10 cellular contexts compared by ENCODE assay signal in the genomic region with DNA sequence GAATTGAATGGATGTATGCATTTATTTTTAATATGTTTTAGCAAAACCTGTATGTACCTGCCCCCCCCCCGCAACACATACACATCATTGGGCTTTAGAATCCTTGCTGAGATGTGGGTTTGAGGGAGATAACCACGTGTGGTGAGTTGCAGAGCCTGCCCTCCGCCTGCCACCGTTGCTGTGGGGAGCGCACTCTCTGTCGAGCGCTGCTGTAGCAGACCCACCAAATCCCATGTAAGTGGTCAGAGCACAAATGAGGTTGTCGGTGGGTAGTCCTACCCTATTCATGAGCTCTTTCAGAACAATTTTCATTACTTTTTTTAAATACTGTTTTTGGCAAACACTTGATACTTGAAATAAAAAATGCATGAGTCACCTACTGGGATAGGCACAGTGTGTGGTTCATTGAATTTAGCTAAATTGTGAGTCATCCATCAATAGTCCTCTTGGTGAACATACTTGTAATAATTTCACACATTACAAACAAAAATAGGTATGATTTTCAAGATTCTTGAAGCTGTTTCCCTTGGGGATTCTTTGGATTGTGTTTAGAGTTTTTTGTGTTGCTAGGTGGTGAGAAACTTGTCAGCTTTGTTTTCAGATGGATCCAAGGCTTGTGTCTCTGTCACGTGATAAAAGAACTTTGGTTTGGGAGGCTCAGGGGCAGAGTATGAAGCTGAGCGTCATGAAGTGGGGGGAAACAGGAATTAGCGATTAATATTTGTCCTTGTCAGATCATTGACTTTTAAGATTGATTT.
A peak's percentile ranks its signal among the peaks of the same experiment; 100 is the strongest.
DNase-seq lines count a peak whose midpoint lies in the region; ATAC-seq and TF ChIP-seq lines count a peak whose summit lies in the region.
"Had no signal": no experiment of that assay in that cellular context is flagged by ENCODE, and none has a peak within 500 bp of the region (broad histone marks: within the 10 kb centered on the region; RNA-seq: fewer than 3 reads in every experiment).

No MANE protein-coding gene starts in this region.

- CTCF ChIA-PET in WTC11 (lab: Charles Lee): interaction anchor here (0.6 to 3.7 kb wide), 59 partner anchors 10 to 549 kb away, joined by 3 to 73 read pairs (median 7); a partner anchor contains a TSS

- peak overlapping the region; percentile 26; the same call in 1 of the 2 replicates for H3K4me3 Mint-ChIP-seq in WTC11
- H3K4me3 Mint-ChIP-seq: T-helper 17 cell had no signal

- TF ChIP-seq CTCF in WTC11 (IDR thresholded peaks at IDR 0.05): no peak
- TF ChIP-seq CTCF in lung (IDR thresholded peaks at IDR 0.05; ENCODE audit: control extremely low read depth, extremely low read depth): no peak
- no peak for TF ChIP-seq CTCF in BE2C (IDR thresholded peaks at IDR 0.05; ENCODE audit: low read depth, low read length)

- no peaks in the 10 kb centered on the region for H3K36me3 Mint-ChIP-seq in WTC11

- POLR2A ChIA-PET in WTC11 (lab: Charles Lee): interaction anchor here (0.6 to 1.0 kb wide), 2 partner anchors 103 to 1107 kb away, joined by 3 to 5 read pairs; no protein-coding TSS in a partner anchor

- H3K4me1 Mint-ChIP-seq in WTC11: peaks cover 5% of the 10 kb centered on the region
- H3K4me1 Mint-ChIP-seq: T-helper 17 cell had no signal

- H3K27me3 ChIP-seq in lung (ENCODE audit: control insufficient read depth, insufficient read depth) (no peaks in the 10 kb centered on the region), BE2C (no peaks in the 10 kb centered on the region)

- H3K9me3 ChIP-seq in lung (ENCODE audit: control insufficient read depth in 2 of 2, insufficient read depth in 1 of 2, low read length in 1 of 2): no peaks in the 10 kb centered on the region
- no peaks in the 10 kb centered on the region for H3K9me3 ChIP-seq in BE2C

- no peaks in the 10 kb centered on the region for H3K36me3 ChIP-seq in lung (ENCODE audit: control insufficient read depth in 2 of 2, insufficient read depth in 2 of 2, low read length in 2 of 2)
- H3K36me3 ChIP-seq in BE2C: no peaks in the 10 kb centered on the region

- 49 to 59% methylated on average over 11 of the region's 11 CpGs for WGBS in lung, 2 donors

- H3K9me3 Mint-ChIP-seq in WTC11: no peaks in the 10 kb centered on the region

- peak; percentile 4 for ATAC-seq in HG02798 (IDR thresholded peaks at IDR 0.05; ENCODE audit: poor library complexity, unreplicated experiment)
- ATAC-seq in WTC11: peak; percentile 21
- ATAC-seq in lung (ENCODE audit: insufficient read depth, low FRiP score): peak; percentile 34

- H3K4me1 ChIP-seq in lung (ENCODE audit: control insufficient read depth in 2 of 2, insufficient read depth in 2 of 2, low read length in 2 of 2): peaks cover 0 to 2% of the 10 kb centered on the region in 2 donors
- H3K4me1 ChIP-seq in BE2C: no peaks in the 10 kb centered on the region

- H3K27ac ChIP-seq in lung (ENCODE audit: low read depth in 1 of 2, low read length in 1 of 2): peak overlapping the region in 1 of 2 donors; percentile 60

- DNase-seq in DMS79 (lab: John Stamatoyannopoulos, UW): peak; percentile 96
- DNase-seq in WTC11 (ENCODE audit: low spot score): no peak
- no peak for DNase-seq in lung (ENCODE audit: low spot score)
- no peak for DNase-seq in ecto neural progenitor cell (ENCODE audit: low spot score)
- DNase-seq in BE2C: no peak
- no peak for DNase-seq in NCI-H128 (lab: John Stamatoyannopoulos, UW; ENCODE audit: unreplicated experiment)
- no peak for DNase-seq in SHP77 treated with DMSO at 0.1 percent for 48 hours (lab: John Stamatoyannopoulos, UW)
- DNase-seq: activated effector memory CD4-positive, alpha-beta T cell treated with anti-CD3 and anti-CD28 coated beads, Interleukin-2, amount 50 U/mL, for 16 hours; T-helper 17 cell had no signal

- H3K27me3 Mint-ChIP-seq in WTC11 (ENCODE audit: low read depth): no peaks in the 10 kb centered on the region

- H3K4me3 ChIP-seq in lung (no peak overlapping the region), BE2C (ENCODE audit: low read depth, low read length) (no peak overlapping the region)

- H3K27ac Mint-ChIP-seq in WTC11: no peak overlapping the region
- H3K27ac Mint-ChIP-seq: T-helper 17 cell had no signal

TF ChIP-seq in WTC11, 78 proteins besides CTCF, POLR2A, EP300 and RAD21:
- TF ChIP-seq, protein P1, sequence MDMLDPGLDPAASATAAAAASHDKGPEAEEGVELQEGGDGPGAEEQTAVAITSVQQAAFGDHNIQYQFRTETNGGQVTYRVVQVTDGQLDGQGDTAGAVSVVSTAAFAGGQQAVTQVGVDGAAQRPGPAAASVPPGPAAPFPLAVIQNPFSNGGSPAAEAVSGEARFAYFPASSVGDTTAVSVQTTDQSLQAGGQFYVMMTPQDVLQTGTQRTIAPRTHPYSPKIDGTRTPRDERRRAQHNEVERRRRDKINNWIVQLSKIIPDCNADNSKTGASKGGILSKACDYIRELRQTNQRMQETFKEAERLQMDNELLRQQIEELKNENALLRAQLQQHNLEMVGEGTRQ (CRISPR knock-in tag; IDR thresholded peaks at IDR 0.05): peak; percentile 39; the same call in 1 of the 2 replicates
- TF ChIP-seq, protein P2, sequence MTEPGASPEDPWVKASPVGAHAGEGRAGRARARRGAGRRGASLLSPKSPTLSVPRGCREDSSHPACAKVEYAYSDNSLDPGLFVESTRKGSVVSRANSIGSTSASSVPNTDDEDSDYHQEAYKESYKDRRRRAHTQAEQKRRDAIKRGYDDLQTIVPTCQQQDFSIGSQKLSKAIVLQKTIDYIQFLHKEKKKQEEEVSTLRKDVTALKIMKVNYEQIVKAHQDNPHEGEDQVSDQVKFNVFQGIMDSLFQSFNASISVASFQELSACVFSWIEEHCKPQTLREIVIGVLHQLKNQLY (CRISPR knock-in tag; IDR thresholded peaks at IDR 0.05): no peak
- TF ChIP-seq, protein P3, sequence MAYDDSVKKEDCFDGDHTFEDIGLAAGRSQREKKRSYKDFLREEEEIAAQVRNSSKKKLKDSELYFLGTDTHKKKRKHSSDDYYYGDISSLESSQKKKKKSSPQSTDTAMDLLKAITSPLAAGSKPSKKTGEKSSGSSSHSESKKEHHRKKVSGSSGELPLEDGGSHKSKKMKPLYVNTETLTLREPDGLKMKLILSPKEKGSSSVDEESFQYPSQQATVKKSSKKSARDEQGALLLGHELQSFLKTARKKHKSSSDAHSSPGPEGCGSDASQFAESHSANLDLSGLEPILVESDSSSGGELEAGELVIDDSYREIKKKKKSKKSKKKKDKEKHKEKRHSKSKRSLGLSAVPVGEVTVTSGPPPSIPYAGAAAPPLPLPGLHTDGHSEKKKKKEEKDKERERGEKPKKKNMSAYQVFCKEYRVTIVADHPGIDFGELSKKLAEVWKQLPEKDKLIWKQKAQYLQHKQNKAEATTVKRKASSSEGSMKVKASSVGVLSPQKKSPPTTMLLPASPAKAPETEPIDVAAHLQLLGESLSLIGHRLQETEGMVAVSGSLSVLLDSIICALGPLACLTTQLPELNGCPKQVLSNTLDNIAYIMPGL (CRISPR knock-in tag; IDR thresholded peaks at IDR 0.05): no peak
- no peak for TF ChIP-seq GABPB1 (CRISPR knock-in tag; IDR thresholded peaks at IDR 0.05)
- TF ChIP-seq ZNF416 (CRISPR knock-in tag; IDR thresholded peaks at IDR 0.05): no peak
- TF ChIP-seq ZNF423 (CRISPR knock-in tag; IDR thresholded peaks at IDR 0.05): no peak
- TF ChIP-seq PRRX2 (CRISPR knock-in tag; IDR thresholded peaks at IDR 0.05): no peak
